In the genomic region with DNA sequence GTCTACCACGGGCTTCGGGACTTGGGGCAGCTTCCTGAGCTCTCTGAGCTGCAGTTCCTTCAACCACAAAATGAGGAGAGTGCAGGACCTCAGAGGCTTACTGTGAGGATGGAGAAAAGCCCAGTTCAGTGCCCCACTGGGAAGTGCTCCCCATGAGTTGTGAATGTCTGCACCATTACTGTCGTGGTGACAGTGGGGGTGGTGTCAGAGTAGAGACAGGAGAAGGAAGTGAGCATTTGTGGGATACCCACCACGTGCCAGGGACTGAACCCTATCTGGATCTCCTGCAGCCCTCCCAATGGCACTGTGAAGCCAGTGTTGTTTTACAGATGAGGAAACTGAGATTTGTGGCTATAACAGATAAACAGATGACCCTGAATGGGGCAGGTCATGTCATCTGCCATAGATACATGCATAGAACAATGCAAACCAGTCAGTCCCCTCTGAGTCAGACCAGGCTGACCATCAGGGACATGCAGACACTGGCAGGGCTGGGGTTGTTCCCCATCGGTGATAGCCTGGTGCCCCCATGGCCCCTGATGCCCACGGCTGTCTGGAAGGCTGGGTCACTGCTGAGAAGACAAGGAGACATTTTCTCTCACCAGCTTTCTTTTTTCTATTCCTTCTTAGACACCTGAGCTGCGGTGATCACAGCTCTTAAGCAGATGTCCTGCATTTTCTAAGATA, we compare ENCODE assay signal across 1 cellular context.
TF ChIP-seq lines count a peak whose summit lies in the region.

No MANE protein-coding gene starts in this region.

TF ChIP-seq in SK-N-SH, 30 proteins besides CTCF, POLR2A, EP300 and RAD21 (continued from another document):
- TF ChIP-seq, protein P1, sequence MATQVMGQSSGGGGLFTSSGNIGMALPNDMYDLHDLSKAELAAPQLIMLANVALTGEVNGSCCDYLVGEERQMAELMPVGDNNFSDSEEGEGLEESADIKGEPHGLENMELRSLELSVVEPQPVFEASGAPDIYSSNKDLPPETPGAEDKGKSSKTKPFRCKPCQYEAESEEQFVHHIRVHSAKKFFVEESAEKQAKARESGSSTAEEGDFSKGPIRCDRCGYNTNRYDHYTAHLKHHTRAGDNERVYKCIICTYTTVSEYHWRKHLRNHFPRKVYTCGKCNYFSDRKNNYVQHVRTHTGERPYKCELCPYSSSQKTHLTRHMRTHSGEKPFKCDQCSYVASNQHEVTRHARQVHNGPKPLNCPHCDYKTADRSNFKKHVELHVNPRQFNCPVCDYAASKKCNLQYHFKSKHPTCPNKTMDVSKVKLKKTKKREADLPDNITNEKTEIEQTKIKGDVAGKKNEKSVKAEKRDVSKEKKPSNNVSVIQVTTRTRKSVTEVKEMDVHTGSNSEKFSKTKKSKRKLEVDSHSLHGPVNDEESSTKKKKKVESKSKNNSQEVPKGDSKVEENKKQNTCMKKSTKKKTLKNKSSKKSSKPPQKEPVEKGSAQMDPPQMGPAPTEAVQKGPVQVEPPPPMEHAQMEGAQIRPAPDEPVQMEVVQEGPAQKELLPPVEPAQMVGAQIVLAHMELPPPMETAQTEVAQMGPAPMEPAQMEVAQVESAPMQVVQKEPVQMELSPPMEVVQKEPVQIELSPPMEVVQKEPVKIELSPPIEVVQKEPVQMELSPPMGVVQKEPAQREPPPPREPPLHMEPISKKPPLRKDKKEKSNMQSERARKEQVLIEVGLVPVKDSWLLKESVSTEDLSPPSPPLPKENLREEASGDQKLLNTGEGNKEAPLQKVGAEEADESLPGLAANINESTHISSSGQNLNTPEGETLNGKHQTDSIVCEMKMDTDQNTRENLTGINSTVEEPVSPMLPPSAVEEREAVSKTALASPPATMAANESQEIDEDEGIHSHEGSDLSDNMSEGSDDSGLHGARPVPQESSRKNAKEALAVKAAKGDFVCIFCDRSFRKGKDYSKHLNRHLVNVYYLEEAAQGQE (IDR thresholded peaks at IDR 0.05; ENCODE audit: low read depth, low read length), result no peak
